In the genomic region with DNA sequence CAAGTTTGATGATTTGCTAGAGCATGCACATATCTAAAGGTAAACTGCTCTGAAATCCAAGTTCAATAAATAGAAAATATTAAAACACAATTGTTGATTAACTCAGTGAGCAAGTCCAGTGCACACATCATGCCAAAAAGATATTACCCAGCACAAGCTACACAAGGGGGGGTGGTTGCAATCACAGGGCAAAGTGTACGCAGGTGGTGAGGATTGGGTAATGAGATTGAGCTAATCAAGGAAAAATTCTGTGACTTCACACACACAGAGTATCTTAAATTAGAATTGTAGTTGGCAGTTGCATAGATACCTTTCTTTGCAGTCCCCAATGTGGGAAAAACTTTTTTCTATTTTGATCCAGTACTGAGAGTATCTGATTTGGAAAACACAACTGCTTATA, we compare ENCODE assay signal across 22 cellular contexts.
DNase-seq lines count a peak whose midpoint lies in the region; ATAC-seq and TF ChIP-seq lines count a peak whose summit lies in the region.
"Had no signal": no experiment of that assay in that cellular context is flagged by ENCODE, and none has a peak within 500 bp of the region (broad histone marks: within the 10 kb centered on the region; RNA-seq: fewer than 3 reads in every experiment).

No MANE protein-coding gene starts in this region.

- WGBS in body of pancreas, 2 donors: 13 to 37% methylated on average over 1 of the region's 1 CpG
- WGBS in smooth muscle cell (ENCODE audit: low lambda C conversion rate): 86% methylated on average over 1 of the region's 1 CpG
- WGBS in ovary, 3 donors: 52 to 72% (median 55%) methylated on average over 1 of the region's 1 CpG
- 53 to 68% methylated on average over 1 of the region's 1 CpG for WGBS in testis, 2 donors

- H3K27ac ChIP-seq in body of pancreas (peak overlapping the region in 3 of 4 donors; percentile 46 to 59 (median 48)), smooth muscle cell (ENCODE audit: low read depth) (no peak overlapping the region), ovary (no peak overlapping the region), testis (peak overlapping the region in 1 of 2 donors; percentile 78)

- H3K9ac ChIP-seq in smooth muscle cell (ENCODE audit: low read depth): no peak overlapping the region

- H3K79me2 ChIP-seq in smooth muscle cell (ENCODE audit: low read depth): no peaks in the 10 kb centered on the region

- ATAC-seq in left ventricle myocardium superior: peak; percentile 60
- ATAC-seq in Right ventricle myocardium inferior: no peak
- peak; percentile 94 for ATAC-seq in body of pancreas
- ATAC-seq: K562, PC-3 had no signal

- H3K4me3 ChIP-seq in body of pancreas: no peak overlapping the region
- H3K4me3 ChIP-seq in smooth muscle cell: no peak overlapping the region
- no peak overlapping the region for H3K4me3 ChIP-seq in ovary
- no peak overlapping the region for H3K4me3 ChIP-seq in testis
- H3K4me3 ChIP-seq: K562 had no signal

- no peaks in the 10 kb centered on the region for H4K20me1 ChIP-seq in smooth muscle cell (ENCODE audit: low read depth)

- H3K27me3 ChIP-seq in body of pancreas (no peaks in the 10 kb centered on the region), smooth muscle cell (ENCODE audit: low read depth) (no peaks in the 10 kb centered on the region), ovary (no peaks in the 10 kb centered on the region), testis (no peaks in the 10 kb centered on the region)
- H3K27me3 ChIP-seq: BE2C had no signal

- H3K36me3 ChIP-seq in body of pancreas (replicated peaks in 1 of 2; ENCODE audit: insufficient read depth in 1 of 2, low read depth in 2 of 2) (no peaks in the 10 kb centered on the region), smooth muscle cell (ENCODE audit: low read depth) (no peaks in the 10 kb centered on the region), ovary (no peaks in the 10 kb centered on the region), testis (ENCODE audit: low read depth, missing control alignments) (no peaks in the 10 kb centered on the region)
- H3K36me3 ChIP-seq: BE2C had no signal

- H2AFZ ChIP-seq in smooth muscle cell (ENCODE audit: low read depth): peak overlapping the region; percentile 42

- no peaks in the 10 kb centered on the region for H3F3A ChIP-seq in smooth muscle cell (ENCODE audit: low read depth)

- no peak for TF ChIP-seq EP300 in ovary (IDR thresholded peaks at IDR 0.05)

- DNase-seq in left ventricle myocardium superior (no peak), Right ventricle myocardium inferior (ENCODE audit: missing footprints) (no peak), body of pancreas (peak; percentile 51 to 82 (median 61)), kidney tubule cell (ENCODE audit: low spot score) (peak; percentile 78), smooth muscle cell (lab: John Stamatoyannopoulos, UW; ENCODE audit: unreplicated experiment) (no peak), T1000 (lab: John Stamatoyannopoulos, UW) (no peak), ovary (no peak), testis (no peak)
- DNase-seq: BE2C; CD4-positive, alpha-beta T cell; COR-L47; DND-41; H7; NCI-H1092; NCI-H1436 treated with DMSO at 0.1 percent for 48 hours; NCI-H2029; NCI-H2227 treated with DMSO at 0.1 percent for 48 hours; NCI-H510A; NCI-H748 treated with DMSO at 0.1 percent for 48 hours; PC-3; SHP77 had no signal

- H3K4me1 ChIP-seq in body of pancreas (peaks cover 20% of the 10 kb centered on the region), smooth muscle cell (ENCODE audit: low read depth) (no peaks in the 10 kb centered on the region), ovary (ENCODE audit: insufficient read depth) (peaks cover 1% of the 10 kb centered on the region), testis (peaks cover 2% of the 10 kb centered on the region)
- H3K4me1 ChIP-seq: BE2C had no signal

- H3K4me2 ChIP-seq in smooth muscle cell: peak overlapping the region; percentile 39

- no peaks in the 10 kb centered on the region for H3K9me3 ChIP-seq in body of pancreas
- H3K9me3 ChIP-seq in smooth muscle cell (replicated peaks; ENCODE audit: low read depth): no peaks in the 10 kb centered on the region
- no peaks in the 10 kb centered on the region for H3K9me3 ChIP-seq in ovary
- no peaks in the 10 kb centered on the region for H3K9me3 ChIP-seq in testis
- H3K9me3 ChIP-seq: BE2C had no signal

- TF ChIP-seq CTCF in body of pancreas (IDR thresholded peaks at IDR 0.05) (no peak), smooth muscle cell (IDR thresholded peaks at IDR 0.05; ENCODE audit: borderline replicate concordance, insufficient read depth, poor library complexity, severe bottlenecking) (no peak), ovary (IDR thresholded peaks at IDR 0.05) (no peak), testis (IDR thresholded peaks at IDR 0.05) (no peak)

- intact Hi-C loops in left ventricle myocardium superior (cut with micrococcal nuclease): no loop called here
- intact Hi-C loops in Right ventricle myocardium inferior (cut with DNase I): no loop called here
- intact Hi-C loops in body of pancreas (cut with DNase I): no loop called here
- intact Hi-C loops in ovary (cut with DNase I): no loop called here
- intact Hi-C loops in testis (cut with DNase I; ENCODE audit: low total_unique reads): no loop called here

- TF ChIP-seq POLR2A in body of pancreas (IDR thresholded peaks at IDR 0.05) (no peak), ovary (IDR thresholded peaks at IDR 0.05) (no peak), testis (IDR thresholded peaks at IDR 0.05) (no peak)

Comparison
In these comparisons a context has a peak if more than half of its experiments do, and no peak if none do; other contexts are left out.
1. DNase-seq: peak in body of pancreas (4 of 4) and kidney tubule cell (single experiment); none in left ventricle myocardium superior (single experiment), Right ventricle myocardium inferior (single experiment), smooth muscle cell (single experiment), T1000 (single experiment), ovary (0 of 5) and testis (single experiment).
2. H3K27ac ChIP-seq: peak in body of pancreas (3 of 4); none in smooth muscle cell (single experiment) and ovary (0 of 2).